19 cellular contexts compared by ENCODE assay signal in genomic region chr1:980137-980571, GRCh38. TPM values are rescaled to one million over a fixed set of nuclear protein-coding genes. Genes with fewer than 3 reads are reported as not detected.
DNase-seq lines count a peak whose midpoint lies in the region; ATAC-seq, FAIRE-seq and TF ChIP-seq lines count a peak whose summit lies in the region.
"Had no signal": no experiment of that assay in that cellular context is flagged by ENCODE, and none has a peak within 500 bp of the region (broad histone marks: within the 10 kb centered on the region; RNA-seq: fewer than 3 reads in every experiment).

No MANE protein-coding gene starts in this region.

- no peak for TF ChIP-seq EP300 in SK-N-SH (IDR thresholded peaks at IDR 0.05; ENCODE audit: borderline replicate concordance in 1 of 2, low read depth in 1 of 2, low read length in 1 of 2)
- TF ChIP-seq EP300 in K562 (IDR thresholded peaks at IDR 0.05; ENCODE audit: low read length) = no peak

- H3K27me3 ChIP-seq in SK-N-SH (ENCODE audit: insufficient read depth) (peaks cover 3% of the 10 kb centered on the region; the same call in 1 of the 2 replicates), K562 (ENCODE audit: control insufficient read depth in 2 of 2, insufficient read depth in 2 of 2, low read length in 2 of 2) (peaks cover 39 to 70% of the 10 kb centered on the region in 2 experiments; a peak in 4 of 5 replicates), skeletal muscle tissue (ENCODE audit: control insufficient read depth in 3 of 3, insufficient read depth in 3 of 3, low read length in 3 of 3) (peaks cover 0 to 16% (median 9%) of the 10 kb centered on the region in 3 donors)

- peaks cover 3% of the 10 kb centered on the region for H3F3A ChIP-seq in SK-N-SH (replicated peaks; ENCODE audit: insufficient read depth)

- H3K4me1 ChIP-seq in SK-N-SH (ENCODE audit: control insufficient read depth in 1 of 2, insufficient read depth in 2 of 2, low read depth in 1 of 2, low read length in 1 of 2) (peaks cover 0 to 21% of the 10 kb centered on the region in 2 experiments; a peak in 1 of 4 replicates), K562 (replicated peaks in 1 of 2; ENCODE audit: control insufficient read depth in 2 of 2, insufficient read depth in 2 of 2, low read length in 2 of 2) (peaks cover 0 to 75% of the 10 kb centered on the region in 2 experiments; a peak in 3 of 5 replicates), skeletal muscle tissue (ENCODE audit: control insufficient read depth in 3 of 3, insufficient read depth in 3 of 3, low read length in 3 of 3) (peaks cover 28 to 64% (median 41%) of the 10 kb centered on the region in 3 donors)

- TF ChIP-seq CTCF in SK-N-SH (IDR thresholded peaks at IDR 0.05) = no peak
- TF ChIP-seq CTCF in K562 (IDR thresholded peaks at IDR 0.05 in 2 of 3, conservative IDR thresholded peaks at IDR 0.05 in 1 of 3; ENCODE audit: insufficient read depth in 2 of 3, low read depth in 1 of 3, low read length in 3 of 3) = no peak

- no peak overlapping the region; a peak in 1 of 4 replicates for H3K27ac ChIP-seq in SK-N-SH (ENCODE audit: low read depth in 2 of 2, low read length in 1 of 2)
- H3K27ac ChIP-seq in K562 (ENCODE audit: extremely low read depth, low read depth, low read length) = no peak overlapping the region
- peak overlapping the region; percentile 99 for H3K27ac ChIP-seq in skeletal muscle tissue (ENCODE audit: low read depth, low read length)

- H3K9me2 ChIP-seq in SK-N-SH = no peaks in the 10 kb centered on the region

- H3K4me3 ChIP-seq in SK-N-SH (ENCODE audit: low read depth in 2 of 2, low read length in 1 of 2) (no peak overlapping the region), K562 (no peak overlapping the region), skeletal muscle tissue (ENCODE audit: low read length in 3 of 3) (peak overlapping the region; percentile 70 to 96 (median 78))
- H3K4me3 ChIP-seq: GM23338 had no signal

- no peaks in the 10 kb centered on the region for H3K9me3 ChIP-seq in SK-N-SH
- H3K9me3 ChIP-seq in K562 (replicated peaks; ENCODE audit: control insufficient read depth, insufficient read depth, low read depth, low read length) = no peaks in the 10 kb centered on the region
- H3K9me3 ChIP-seq in skeletal muscle tissue (ENCODE audit: control insufficient read depth in 3 of 3, low read length in 3 of 3) = no peaks in the 10 kb centered on the region

- H2AFZ ChIP-seq in SK-N-SH (ENCODE audit: low read depth) (no peak overlapping the region), K562 (ENCODE audit: low read depth, low read length) (no peak overlapping the region)
- H2AFZ ChIP-seq: GM23338 had no signal

- no peaks in the 10 kb centered on the region for H3K9me1 ChIP-seq in K562 (ENCODE audit: control insufficient read depth, insufficient read depth, low read length)

- H3K36me3 ChIP-seq in SK-N-SH (replicated peaks in 1 of 2; ENCODE audit: control insufficient read depth in 1 of 2, insufficient read depth in 2 of 2, low read length in 1 of 2) (no peaks in the 10 kb centered on the region), K562 (ENCODE audit: control insufficient read depth, insufficient read depth, low read length) (no peaks in the 10 kb centered on the region), skeletal muscle tissue (ENCODE audit: control insufficient read depth in 3 of 3, insufficient read depth in 3 of 3, low read length in 3 of 3) (peaks cover 5 to 29% (median 6%) of the 10 kb centered on the region in 3 donors)

- H3K79me2 ChIP-seq in SK-N-SH (ENCODE audit: insufficient read depth) (no peaks in the 10 kb centered on the region), K562 (ENCODE audit: control insufficient read depth, insufficient read depth, low read length) (no peaks in the 10 kb centered on the region)

- no peak for DNase-seq in SK-N-SH
- DNase-seq in K562 (ENCODE audit: extremely low read depth in 1 of 4, low spot score in 3 of 4) = no peak
- DNase-seq in left ventricle myocardium superior = peak; percentile 52
- no peak for DNase-seq in SKM-1 (lab: John Stamatoyannopoulos, UW; ENCODE audit: unreplicated experiment)
- no peak for DNase-seq in NCI-H774 (lab: John Stamatoyannopoulos, UW)
- DNase-seq: 8988T; CD4-positive, CD25-positive, alpha-beta regulatory T cell; COR-L47; GF-D8; NCI-H1417 treated with DMSO at 0.1 percent for 48 hours; NCI-H187 treated with DMSO at 0.1 percent for 48 hours; NCI-H226; NCI-H524 had no signal

- ATAC-seq in SK-N-SH treated with all-trans-retinoic acid at 6 μM for 48 hours = 0 out of 3 replicates have a peak, but pooled peaks have one; percentile 4
- no peak for ATAC-seq in K562
- ATAC-seq in left ventricle myocardium superior = peak; percentile 1
- no peak for ATAC-seq in HG03108 (IDR thresholded peaks at IDR 0.05; ENCODE audit: unreplicated experiment)
- ATAC-seq: GM23338, HCT116 had no signal

- TF ChIP-seq RAD21 in SK-N-SH (IDR thresholded peaks at IDR 0.05; ENCODE audit: low read length) (no peak), K562 (CRISPR knock-in tag; conservative IDR thresholded peaks at IDR 0.05 in 1 of 2, IDR thresholded peaks at IDR 0.05 in 1 of 2) (no peak)

- CTCF ChIA-PET in SK-N-SH (lab: Yijun Ruan, JAX) (interaction anchor here (0.6 to 9.1 kb wide), 13 partner anchors 9 to 312 kb away, joined by 3 to 246 read pairs (median 5); partner anchors contain the start of gene HES4), K562 (lab: Yijun Ruan, JAX; ENCODE audit: low intra/inter-chr PET ratio) (interaction anchor here (1.1 kb wide), 1 partner anchor 76 kb away, joined by 4 read pairs; no protein-coding TSS in a partner anchor)

- intact Hi-C loops in K562 (cut with micrococcal nuclease) (loop anchor here (10.0 kb wide), 1 partner anchor 315 kb away; no protein-coding TSS in a partner anchor), left ventricle myocardium superior (cut with micrococcal nuclease) (no loop called here)

- no TSS peak for BruUV-seq in K562 (replicated peaks; lab: Mats Ljungman, UMichigan)

- no peak overlapping the region for H3K4me2 ChIP-seq in SK-N-SH
- no peak overlapping the region for H3K4me2 ChIP-seq in K562 (ENCODE audit: insufficient read depth, low read length)
- H3K4me2 ChIP-seq: GM23338 had no signal

- H4K20me1 ChIP-seq in SK-N-SH (ENCODE audit: insufficient read depth) = no peaks in the 10 kb centered on the region
- H4K20me1 ChIP-seq in K562 (replicated peaks; ENCODE audit: control insufficient read depth, insufficient read depth, low read length) = peaks cover 13% of the 10 kb centered on the region

- WGBS in SK-N-SH (ENCODE audit: low lambda C conversion rate) = 66% methylated on average over 5 of the region's 13 CpGs
- 29% methylated on average over 13 of the region's 13 CpGs for WGBS in K562 (ENCODE audit: insufficient coverage, low coverage, missing lambda C conversion rate)

- POLR2A ChIA-PET in SK-N-SH (lab: Yijun Ruan, JAX) = no interaction called here
- POLR2A ChIA-PET in K562 (lab: Yijun Ruan, JAX) = interaction anchor here (0.7 to 1.5 kb wide), 3 partner anchors 13 to 344 kb away, joined by 4 to 7 read pairs (median 4); no protein-coding TSS in a partner anchor

- no peak for TF ChIP-seq POLR2A in K562 (conservative IDR thresholded peaks at IDR 0.05)

- H3K9ac ChIP-seq in SK-N-SH (no peak overlapping the region), K562 (ENCODE audit: insufficient read depth in 1 of 2, low read depth in 2 of 2, low read length in 2 of 2) (peak overlapping the region in 1 of 2 experiments; percentile 50; a peak in 2 of 4 replicates), skeletal muscle tissue (ENCODE audit: low read depth in 1 of 3, low read length in 3 of 3) (peak overlapping the region; percentile 74 to 100 (median 79))

- in situ Hi-C loops in K562 (cut with MboI) = loop anchor here (10.0 kb wide), 1 partner anchor 85 kb away; no protein-coding TSS in a partner anchor

- no peak for FAIRE-seq in K562 (lab: Jason Lieb, UNC)

RNA-seq across cellular contexts. Expression of gene PERM1, which starts 1.7 kb away (rescaled TPM):
- polyA plus RNA-seq in SK-N-SH (2012; rRNA removed) = 0.18 and 0.25 TPM in 2 replicates
- polyA plus RNA-seq in SK-N-SH (2012; cell fraction: cytosol; rRNA removed) = 0.13 and 0.18 TPM in 2 replicates
- polyA plus RNA-seq in SK-N-SH (2012; cell fraction: nucleus; rRNA removed) = 0.73 and 1.4 TPM in 2 replicates
- total RNA-seq in K562 (2011; cell fraction: chromatin; rRNA removed; ENCODE audit: low replicate concordance) = 0.30 and 1.0 TPM in 2 replicates
- total RNA-seq in K562 (2011; cell fraction: nucleolus; rRNA removed) = 0.39 and 0.67 TPM in 2 replicates
- 0.23 and 0.29 TPM in 2 replicates for total RNA-seq in K562 (2011; cell fraction: nucleoplasm; rRNA removed)
- not detected in 2 replicates for total RNA-seq in K562 (2014; rRNA removed)
- not detected in 2 replicates for total RNA-seq in K562 (2014; rRNA removed; fragmentation: Illumina TruSeq; extraction: Trizol)
- not detected in 2 replicates for total RNA-seq in K562 (2015; rRNA removed; fragmentation: Illumina TruSeq; extraction: Trizol)
- not detected in 2 replicates for total RNA-seq in K562 (2021)
- 0.04 TPM in 1 of 2 replicates, not detected in the other for polyA plus RNA-seq in K562 (2011; rRNA removed)
- polyA plus RNA-seq in K562 (2011; cell fraction: cytosol; rRNA removed) = 0.06 TPM in 1 of 2 replicates, not detected in the other
- 0.18 and 0.25 TPM in 2 replicates for polyA plus RNA-seq in K562 (2011; cell fraction: nucleus; rRNA removed)
- 0.46 and 0.48 TPM in 2 replicates for polyA plus RNA-seq in K562 (2012)
- not detected in 2 replicates for polyA plus RNA-seq in K562 (2014; fragmentation: Illumina TruSeq; extraction: Trizol)
- polyA plus RNA-seq in K562 (2014; fragmentation: Nextera tagmentation; extraction: Ambion mirVana) = not detected
- polyA plus RNA-seq in K562 (2014; rRNA removed) = not detected in 2 replicates
- polyA minus RNA-seq in K562 (2011; rRNA and poly(A)+ RNA removed) = not detected in 2 replicates
- polyA minus RNA-seq in K562 (2011; cell fraction: cytosol; rRNA and poly(A)+ RNA removed) = not detected in 2 replicates
- 0.33 TPM in 1 of 2 replicates, not detected in the other for polyA minus RNA-seq in K562 (2011; cell fraction: nucleus; rRNA and poly(A)+ RNA removed)
- 187 TPM for total RNA-seq in left ventricle myocardium superior
- 3.1 TPM for total RNA-seq in skeletal muscle tissue
- total RNA-seq: CD4-positive, CD25-positive, alpha-beta regulatory T cell; GM23338 had no signal
- polyA plus RNA-seq: AG04450; CD4-positive, CD25-positive, alpha-beta regulatory T cell had no signal

RNA-seq across cellular contexts. Expression of gene PLEKHN1, which starts 13.9 kb away (rescaled TPM):
- polyA plus RNA-seq in SK-N-SH (2012; rRNA removed) (not detected in 2 replicates), K562 (2011; rRNA removed) (0.13 and 0.34 TPM in 2 replicates), K562 (2014; fragmentation: Illumina TruSeq; extraction: Trizol) (0.13 and 0.69 TPM in 2 replicates), K562 (2014; fragmentation: Nextera tagmentation; extraction: Ambion mirVana) (not detected), K562 (2014; rRNA removed) (0.52 and 0.80 TPM in 2 replicates)
- not detected in 2 replicates for polyA plus RNA-seq in SK-N-SH (2012; cell fraction: cytosol; rRNA removed)
- polyA plus RNA-seq in SK-N-SH (2012; cell fraction: nucleus; rRNA removed) = 0.13 and 0.25 TPM in 2 replicates
- 0.99 and 3.5 TPM in 2 replicates for total RNA-seq in K562 (2011; cell fraction: chromatin; rRNA removed; ENCODE audit: low replicate concordance)
- 1.2 and 2.6 TPM in 2 replicates for total RNA-seq in K562 (2011; cell fraction: nucleolus; rRNA removed)
- 0.88 and 1.6 TPM in 2 replicates for total RNA-seq in K562 (2011; cell fraction: nucleoplasm; rRNA removed)
- total RNA-seq in K562 (2014; rRNA removed) (0.09 and 0.69 TPM in 2 replicates), K562 (2014; rRNA removed; fragmentation: Illumina TruSeq; extraction: Trizol) (0.07 TPM in 1 of 2 replicates, not detected in the other), K562 (2015; rRNA removed; fragmentation: Illumina TruSeq; extraction: Trizol) (0.11 and 0.18 TPM in 2 replicates), K562 (2021) (1.2 and 1.5 TPM in 2 replicates), left ventricle myocardium superior (not detected), skeletal muscle tissue (not detected)
- polyA plus RNA-seq in K562 (2011; cell fraction: cytosol; rRNA removed) = 0.12 and 0.37 TPM in 2 replicates
- 2.6 and 3.6 TPM in 2 replicates for polyA plus RNA-seq in K562 (2011; cell fraction: nucleus; rRNA removed)
- 0.47 and 1.4 TPM in 2 replicates for polyA plus RNA-seq in K562 (2012)
- not detected in 2 replicates for polyA minus RNA-seq in K562 (2011; rRNA and poly(A)+ RNA removed)
- 0.55 TPM in 1 of 2 replicates, not detected in the other for polyA minus RNA-seq in K562 (2011; cell fraction: cytosol; rRNA and poly(A)+ RNA removed)
- 1.3 and 1.8 TPM in 2 replicates for polyA minus RNA-seq in K562 (2011; cell fraction: nucleus; rRNA and poly(A)+ RNA removed)

RNA-seq across cellular contexts. Expression of gene HES4, which starts 19.7 kb away (rescaled TPM):
- polyA plus RNA-seq in SK-N-SH (2012; rRNA removed) = 4.2 and 4.7 TPM in 2 replicates
- polyA plus RNA-seq in SK-N-SH (2012; cell fraction: cytosol; rRNA removed) = 0.26 and 0.32 TPM in 2 replicates
- polyA plus RNA-seq in SK-N-SH (2012; cell fraction: nucleus; rRNA removed) = 43.9 and 52.7 TPM in 2 replicates
- 5.7 and 23.9 TPM in 2 replicates for total RNA-seq in K562 (2011; cell fraction: chromatin; rRNA removed; ENCODE audit: low replicate concordance)
- total RNA-seq in K562 (2011; cell fraction: nucleolus; rRNA removed) = 54.5 and 57.7 TPM in 2 replicates
- total RNA-seq in K562 (2011; cell fraction: nucleoplasm; rRNA removed) = 14.9 and 19.0 TPM in 2 replicates
- total RNA-seq in K562 (2014; rRNA removed) = 41.4 and 49.2 TPM in 2 replicates
- 0.25 TPM in 1 of 2 replicates, not detected in the other for total RNA-seq in K562 (2014; rRNA removed; fragmentation: Illumina TruSeq; extraction: Trizol)
- 1.9 TPM in 2 replicates for total RNA-seq in K562 (2015; rRNA removed; fragmentation: Illumina TruSeq; extraction: Trizol)
- 40.5 and 44.3 TPM in 2 replicates for total RNA-seq in K562 (2021)
- 5.3 and 10.4 TPM in 2 replicates for polyA plus RNA-seq in K562 (2011; rRNA removed)
- 18.6 and 66.9 TPM in 2 replicates for polyA plus RNA-seq in K562 (2011; cell fraction: cytosol; rRNA removed)
- 86.7 and 173 TPM in 2 replicates for polyA plus RNA-seq in K562 (2011; cell fraction: nucleus; rRNA removed)
- polyA plus RNA-seq in K562 (2012) = 8.3 and 15.7 TPM in 2 replicates
- polyA plus RNA-seq in K562 (2014; fragmentation: Illumina TruSeq; extraction: Trizol) = 0.21 and 0.61 TPM in 2 replicates
- polyA plus RNA-seq in K562 (2014; fragmentation: Nextera tagmentation; extraction: Ambion mirVana) = not detected
- 33.7 and 43.7 TPM in 2 replicates for polyA plus RNA-seq in K562 (2014; rRNA removed)
- polyA minus RNA-seq in K562 (2011; rRNA and poly(A)+ RNA removed) = 0.21 TPM in 1 of 2 replicates, not detected in the other
- polyA minus RNA-seq in K562 (2011; cell fraction: cytosol; rRNA and poly(A)+ RNA removed) = 3.6 and 11.6 TPM in 2 replicates
- polyA minus RNA-seq in K562 (2011; cell fraction: nucleus; rRNA and poly(A)+ RNA removed) = 7.2 and 11.6 TPM in 2 replicates
- total RNA-seq in left ventricle myocardium superior = 39.4 TPM
- total RNA-seq in skeletal muscle tissue = 7.3 TPM

RNA-seq across cellular contexts. Expression of gene KLHL17, which starts 19.8 kb away (rescaled TPM):
- polyA plus RNA-seq in SK-N-SH (2012; rRNA removed) (27.3 and 28.1 TPM in 2 replicates), K562 (2011; rRNA removed) (18.6 and 49.7 TPM in 2 replicates), K562 (2014; fragmentation: Illumina TruSeq; extraction: Trizol) (7.2 and 22.1 TPM in 2 replicates), K562 (2014; fragmentation: Nextera tagmentation; extraction: Ambion mirVana) (under 1 TPM; 0.14 to 0.55 TPM), K562 (2014; rRNA removed) (67.3 and 84.8 TPM in 2 replicates)
- 3.6 and 5.7 TPM in 2 replicates for polyA plus RNA-seq in SK-N-SH (2012; cell fraction: cytosol; rRNA removed)
- 220 and 295 TPM in 2 replicates for polyA plus RNA-seq in SK-N-SH (2012; cell fraction: nucleus; rRNA removed)
- 105 and 413 TPM in 2 replicates for total RNA-seq in K562 (2011; cell fraction: chromatin; rRNA removed; ENCODE audit: low replicate concordance)
- 347 and 361 TPM in 2 replicates for total RNA-seq in K562 (2011; cell fraction: nucleolus; rRNA removed)
- total RNA-seq in K562 (2011; cell fraction: nucleoplasm; rRNA removed) = 167 and 188 TPM in 2 replicates
- total RNA-seq in K562 (2014; rRNA removed) (30.7 and 30.8 TPM in 2 replicates), K562 (2014; rRNA removed; fragmentation: Illumina TruSeq; extraction: Trizol) (1.5 and 2.9 TPM in 2 replicates), K562 (2015; rRNA removed; fragmentation: Illumina TruSeq; extraction: Trizol) (13.0 and 16.3 TPM in 2 replicates), K562 (2021) (58.1 and 71.4 TPM in 2 replicates), left ventricle myocardium superior (6.6 TPM), skeletal muscle tissue (1.0 TPM)
- 22.8 and 35.9 TPM in 2 replicates for polyA plus RNA-seq in K562 (2011; cell fraction: cytosol; rRNA removed)
- 819 and 946 TPM in 2 replicates for polyA plus RNA-seq in K562 (2011; cell fraction: nucleus; rRNA removed)
- polyA plus RNA-seq in K562 (2012) = 31.2 and 45.6 TPM in 2 replicates
- polyA minus RNA-seq in K562 (2011; rRNA and poly(A)+ RNA removed) = 3.4 and 5.1 TPM in 2 replicates
- 8.9 and 14.1 TPM in 2 replicates for polyA minus RNA-seq in K562 (2011; cell fraction: cytosol; rRNA and poly(A)+ RNA removed)
- polyA minus RNA-seq in K562 (2011; cell fraction: nucleus; rRNA and poly(A)+ RNA removed) = 72.0 and 97.5 TPM in 2 replicates

RNA-seq across cellular contexts. Expression of gene NOC2L, which starts 21.1 kb away (rescaled TPM):
- 114 and 124 TPM in 2 replicates for polyA plus RNA-seq in SK-N-SH (2012; rRNA removed)
- polyA plus RNA-seq in SK-N-SH (2012; cell fraction: cytosol; rRNA removed) = 77.5 and 83.1 TPM in 2 replicates
- polyA plus RNA-seq in SK-N-SH (2012; cell fraction: nucleus; rRNA removed) = 214 and 215 TPM in 2 replicates
- 185 and 348 TPM in 2 replicates for total RNA-seq in K562 (2011; cell fraction: chromatin; rRNA removed; ENCODE audit: low replicate concordance)
- total RNA-seq in K562 (2011; cell fraction: nucleolus; rRNA removed) = 202 and 208 TPM in 2 replicates
- 191 and 196 TPM in 2 replicates for total RNA-seq in K562 (2011; cell fraction: nucleoplasm; rRNA removed)
- 363 and 418 TPM in 2 replicates for total RNA-seq in K562 (2014; rRNA removed)
- 111 and 128 TPM in 2 replicates for total RNA-seq in K562 (2014; rRNA removed; fragmentation: Illumina TruSeq; extraction: Trizol)
- total RNA-seq in K562 (2015; rRNA removed; fragmentation: Illumina TruSeq; extraction: Trizol) = 214 and 216 TPM in 2 replicates
- total RNA-seq in K562 (2021) = 407 and 410 TPM in 2 replicates
- 86.6 and 118 TPM in 2 replicates for polyA plus RNA-seq in K562 (2011; rRNA removed)
- 166 and 242 TPM in 2 replicates for polyA plus RNA-seq in K562 (2011; cell fraction: cytosol; rRNA removed)
- 153 and 201 TPM in 2 replicates for polyA plus RNA-seq in K562 (2011; cell fraction: nucleus; rRNA removed)
- 162 and 252 TPM in 2 replicates for polyA plus RNA-seq in K562 (2012)
- polyA plus RNA-seq in K562 (2014; fragmentation: Illumina TruSeq; extraction: Trizol) = 200 and 279 TPM in 2 replicates
- polyA plus RNA-seq in K562 (2014; fragmentation: Nextera tagmentation; extraction: Ambion mirVana) = 1 to 10 TPM; 4.0 to 9.7 TPM
- polyA plus RNA-seq in K562 (2014; rRNA removed) = 260 and 299 TPM in 2 replicates
- polyA minus RNA-seq in K562 (2011; rRNA and poly(A)+ RNA removed) = 113 and 170 TPM in 2 replicates
- polyA minus RNA-seq in K562 (2011; cell fraction: cytosol; rRNA and poly(A)+ RNA removed) = 169 and 187 TPM in 2 replicates
- 36.1 and 52.3 TPM in 2 replicates for polyA minus RNA-seq in K562 (2011; cell fraction: nucleus; rRNA and poly(A)+ RNA removed)
- 46.8 TPM for total RNA-seq in left ventricle myocardium superior
- total RNA-seq in skeletal muscle tissue = 47.0 TPM

Comparison
In these comparisons a context has a peak if more than half of its experiments do, and no peak if none do; other contexts are left out.
1. ATAC-seq: peak in SK-N-SH treated with all-trans-retinoic acid at 6 μM for 48 hours (single experiment) and left ventricle myocardium superior (single experiment); none in K562 (single experiment) and HG03108 (single experiment).
2. H3K4me3 ChIP-seq: peak in skeletal muscle tissue (3 of 3); none in SK-N-SH (0 of 2) and K562 (single experiment).
3. RNA of gene PERM1, which starts 1.7 kb away (total RNA-seq): 187 TPM in left ventricle myocardium superior (single experiment); 3.1 TPM in skeletal muscle tissue (single experiment) and 0.23 to 1.0 TPM in K562; every median in the first group is over 10 times any median in the second.